Comparison of ENCODE assay signal across 9 cellular contexts in the genomic region with DNA sequence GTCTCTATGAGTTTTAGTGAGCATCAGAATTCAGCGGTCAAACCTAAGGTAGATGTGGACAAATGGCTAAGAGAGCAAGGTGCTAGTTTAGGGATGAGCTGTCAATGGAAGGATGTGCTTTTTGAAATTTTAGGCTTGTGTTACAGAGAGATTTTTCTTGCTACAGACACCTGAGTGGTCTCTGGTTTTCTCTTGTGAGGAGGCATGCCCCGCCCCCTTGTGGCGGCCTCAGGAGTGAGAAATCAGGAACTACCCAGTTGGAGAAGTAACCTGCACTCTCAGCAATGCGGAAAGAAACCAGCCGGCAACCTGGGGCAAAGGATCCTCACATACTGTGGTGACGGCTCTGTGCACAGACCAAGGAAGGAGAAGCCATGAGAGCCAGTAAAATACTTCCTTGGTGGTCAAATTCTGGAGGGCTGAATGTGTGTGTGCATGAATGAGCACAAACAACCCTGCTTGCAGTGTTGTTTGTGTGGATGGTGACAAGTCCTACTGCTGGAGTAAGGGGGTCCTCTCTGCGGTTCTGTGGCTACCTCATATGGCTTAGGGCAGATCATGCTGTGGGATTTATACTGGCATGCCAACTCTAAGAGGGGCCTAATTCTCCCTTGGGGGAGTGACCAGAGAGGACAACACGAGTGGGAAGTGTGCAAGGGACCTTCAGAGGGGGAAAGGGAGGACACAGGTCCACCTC. TPM values are rescaled to one million over a fixed set of nuclear protein-coding genes. Genes with fewer than 3 reads are reported as not detected.
DNase-seq lines count a peak whose midpoint lies in the region; ATAC-seq, FAIRE-seq and TF ChIP-seq lines count a peak whose summit lies in the region.
"Had no signal": no experiment of that assay in that cellular context is flagged by ENCODE, and none has a peak within 500 bp of the region (broad histone marks: within the 10 kb centered on the region; RNA-seq: fewer than 3 reads in every experiment).

No MANE protein-coding gene starts in this region.

- H3K36me3 Mint-ChIP-seq in WTC11 = peaks cover 43% of the 10 kb centered on the region
- no peaks in the 10 kb centered on the region for H3K36me3 Mint-ChIP-seq in MCF 10A (ENCODE audit: insufficient read depth, unreplicated experiment)

- H3K4me3 Mint-ChIP-seq in WTC11 = no peak overlapping the region
- H3K4me3 Mint-ChIP-seq in MCF 10A (ENCODE audit: unreplicated experiment) = no peak overlapping the region

- peaks cover 64% of the 10 kb centered on the region for H3K9me3 Mint-ChIP-seq in WTC11
- H3K9me3 Mint-ChIP-seq in MCF 10A (ENCODE audit: unreplicated experiment) = peaks cover 16% of the 10 kb centered on the region

- DNase-seq in D721Med (ENCODE audit: insufficient read length, low spot score) (no peak), HT-29 (ENCODE audit: low spot score) (peak; percentile 77), WTC11 (ENCODE audit: low spot score) (peak; percentile 81), MCF 10A (ENCODE audit: unreplicated experiment) (peak; percentile 69), NCI-H2171 (lab: John Stamatoyannopoulos, UW) (no peak)
- peak; percentile 50 to 53 for DNase-seq in stimulated activated CD8-positive, alpha-beta memory T cell treated with anti-CD3 and anti-CD28 coated beads, Interleukin-2, amount 100 ng/mL, for 48 hours (ENCODE audit: low read depth in 2 of 2)

- no peak overlapping the region for H3K4me3 ChIP-seq in liver (ENCODE audit: low read depth in 1 of 3, low read length in 3 of 3)
- H3K4me3 ChIP-seq: SK-N-MC had no signal

- H3K9ac ChIP-seq in liver (ENCODE audit: low read depth in 1 of 2, low read length in 2 of 2) = no peak overlapping the region

- FAIRE-seq in D721Med (lab: Jason Lieb, UNC) = no peak

- no peaks in the 10 kb centered on the region for H3K36me3 ChIP-seq in liver (ENCODE audit: control insufficient read depth in 4 of 4, insufficient read depth in 3 of 4, low read depth in 1 of 4, low read length in 3 of 4)

- H3K27me3 Mint-ChIP-seq in WTC11 (ENCODE audit: low read depth) (peaks cover 12% of the 10 kb centered on the region), MCF 10A (ENCODE audit: insufficient read depth, unreplicated experiment) (no peaks in the 10 kb centered on the region)

- peak; percentile 64 to 73 for TF ChIP-seq RAD21 in liver (IDR thresholded peaks at IDR 0.05)

- H3K9me3 ChIP-seq in liver (ENCODE audit: control insufficient read depth in 4 of 4, low read length in 3 of 4) = no peaks in the 10 kb centered on the region

- H3K27ac ChIP-seq in liver (ENCODE audit: low read depth in 1 of 2, low read length in 2 of 2) = no peak overlapping the region
- H3K27ac ChIP-seq: SK-N-MC had no signal

- TF ChIP-seq CTCF in D721Med (IDR thresholded peaks at IDR 0.05; ENCODE audit: insufficient read depth, missing control alignments) (peak; percentile 39), WTC11 (IDR thresholded peaks at IDR 0.05) (peak; percentile 55), MCF 10A (IDR thresholded peaks at IDR 0.05; ENCODE audit: unreplicated experiment) (peak; percentile 46), liver (IDR thresholded peaks at IDR 0.05; ENCODE audit: low read depth, low read length, missing input control) (peak; percentile 51)

- H3K27ac Mint-ChIP-seq in WTC11 (no peak overlapping the region), MCF 10A (ENCODE audit: low read depth, unreplicated experiment) (no peak overlapping the region)

- BruUV-seq in MCF 10A (replicated peaks; lab: Mats Ljungman, UMichigan) = no TSS peak

- intact Hi-C loops in MCF 10A (cut with micrococcal nuclease) = no loop called here

- CTCF ChIA-PET in WTC11 (lab: Charles Lee) (interaction anchor here (0.7 to 2.1 kb wide), 17 partner anchors 9 to 452 kb away, joined by 3 to 16 read pairs (median 3); a partner anchor contains a TSS), MCF 10A (lab: Yijun Ruan, JAX) (interaction anchor here (0.7 to 2.2 kb wide), 11 partner anchors 9 to 1011 kb away, joined by 3 to 17 read pairs (median 5); a partner anchor contains a TSS)

- WGBS in liver = 47% methylated on average over 8 of the region's 8 CpGs

- H3K4me1 Mint-ChIP-seq in WTC11 (peaks cover 8% of the 10 kb centered on the region; the same call in 1 of the 2 replicates), MCF 10A (ENCODE audit: insufficient read depth, unreplicated experiment) (peaks cover 6% of the 10 kb centered on the region)

- POLR2A ChIA-PET in WTC11 (lab: Charles Lee) (no interaction called here), MCF 10A (lab: Yijun Ruan, JAX) (interaction anchor here (0.7 to 1.3 kb wide), 2 partner anchors 13 to 167 kb away, joined by 4 read pairs; no protein-coding TSS in a partner anchor)

- no peaks in the 10 kb centered on the region for H3K27me3 ChIP-seq in liver (ENCODE audit: control insufficient read depth in 4 of 4, insufficient read depth in 4 of 4, low read length in 3 of 4)

- ATAC-seq in GM21423 (IDR thresholded peaks at IDR 0.05; ENCODE audit: unreplicated experiment) = peak; percentile 92
- peak; percentile 96 for ATAC-seq in WTC11

- peaks cover 0 to 6% (median 3%) of the 10 kb centered on the region in 4 donors for H3K4me1 ChIP-seq in liver (ENCODE audit: control insufficient read depth in 4 of 4, insufficient read depth in 4 of 4, low read length in 3 of 4)

TF ChIP-seq in WTC11, 78 proteins besides CTCF, POLR2A, EP300 and RAD21:
- TF ChIP-seq, protein P1, sequence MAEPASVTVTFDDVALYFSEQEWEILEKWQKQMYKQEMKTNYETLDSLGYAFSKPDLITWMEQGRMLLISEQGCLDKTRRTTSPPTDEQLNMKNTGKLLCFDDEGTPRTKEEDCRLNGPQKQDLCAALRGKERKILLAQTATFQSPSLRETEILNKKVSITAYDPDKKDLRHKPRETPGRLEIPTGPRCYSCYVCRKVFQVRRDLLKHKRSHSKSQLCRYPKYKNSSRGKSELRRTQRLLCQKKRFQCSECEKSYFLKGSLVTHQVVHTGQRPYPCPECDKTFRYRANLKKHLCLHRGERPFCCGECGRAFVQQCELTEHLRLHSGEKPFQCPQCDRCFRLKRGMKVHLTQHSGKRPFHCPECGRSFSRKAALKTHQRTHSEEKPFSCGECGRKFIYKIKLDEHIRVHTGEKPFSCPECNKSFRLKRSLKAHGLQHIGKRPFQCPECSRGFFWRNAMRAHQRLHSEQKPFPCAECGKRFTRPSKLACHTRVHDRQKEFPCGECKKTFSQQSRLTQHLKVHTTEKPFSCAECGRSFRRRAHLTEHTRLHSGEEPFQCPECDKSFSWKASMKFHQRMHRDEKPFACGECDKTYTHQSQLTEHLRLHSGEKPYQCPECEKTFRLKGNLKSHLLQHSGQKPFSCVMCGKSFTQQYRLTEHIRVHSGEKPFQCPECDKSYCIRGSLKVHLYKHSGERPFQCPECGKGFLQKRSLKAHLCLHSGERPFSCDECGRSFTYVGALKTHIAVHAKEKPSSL (CRISPR knock-in tag; conservative IDR thresholded peaks at IDR 0.05) = no peak
- 0 out of 2 replicates have a peak, but pooled peaks have one; percentile 48 for TF ChIP-seq ETV6 (CRISPR knock-in tag; IDR thresholded peaks at IDR 0.05)

TF ChIP-seq in liver, 16 proteins besides CTCF, POLR2A, EP300 and RAD21:
- TF ChIP-seq FOXA2 (IDR thresholded peaks at IDR 0.05) (no peak), NR2F2 (IDR thresholded peaks at IDR 0.05) (no peak), EGR1 (IDR thresholded peaks at IDR 0.05; ENCODE audit: low read depth in 2 of 2) (no peak), GABPA (IDR thresholded peaks at IDR 0.05 in 1 of 2, conservative IDR thresholded peaks at IDR 0.05 in 1 of 2) (no peak), RXRA (IDR thresholded peaks at IDR 0.05) (no peak), SP1 (IDR thresholded peaks at IDR 0.05) (no peak), TAF1 (conservative IDR thresholded peaks at IDR 0.05) (no peak), FOXA1 (IDR thresholded peaks at IDR 0.05) (no peak)
- TF ChIP-seq, protein P2, sequence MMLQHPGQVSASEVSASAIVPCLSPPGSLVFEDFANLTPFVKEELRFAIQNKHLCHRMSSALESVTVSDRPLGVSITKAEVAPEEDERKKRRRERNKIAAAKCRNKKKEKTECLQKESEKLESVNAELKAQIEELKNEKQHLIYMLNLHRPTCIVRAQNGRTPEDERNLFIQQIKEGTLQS (IDR thresholded peaks at IDR 0.05) = no peak
- TF ChIP-seq, protein P3, sequence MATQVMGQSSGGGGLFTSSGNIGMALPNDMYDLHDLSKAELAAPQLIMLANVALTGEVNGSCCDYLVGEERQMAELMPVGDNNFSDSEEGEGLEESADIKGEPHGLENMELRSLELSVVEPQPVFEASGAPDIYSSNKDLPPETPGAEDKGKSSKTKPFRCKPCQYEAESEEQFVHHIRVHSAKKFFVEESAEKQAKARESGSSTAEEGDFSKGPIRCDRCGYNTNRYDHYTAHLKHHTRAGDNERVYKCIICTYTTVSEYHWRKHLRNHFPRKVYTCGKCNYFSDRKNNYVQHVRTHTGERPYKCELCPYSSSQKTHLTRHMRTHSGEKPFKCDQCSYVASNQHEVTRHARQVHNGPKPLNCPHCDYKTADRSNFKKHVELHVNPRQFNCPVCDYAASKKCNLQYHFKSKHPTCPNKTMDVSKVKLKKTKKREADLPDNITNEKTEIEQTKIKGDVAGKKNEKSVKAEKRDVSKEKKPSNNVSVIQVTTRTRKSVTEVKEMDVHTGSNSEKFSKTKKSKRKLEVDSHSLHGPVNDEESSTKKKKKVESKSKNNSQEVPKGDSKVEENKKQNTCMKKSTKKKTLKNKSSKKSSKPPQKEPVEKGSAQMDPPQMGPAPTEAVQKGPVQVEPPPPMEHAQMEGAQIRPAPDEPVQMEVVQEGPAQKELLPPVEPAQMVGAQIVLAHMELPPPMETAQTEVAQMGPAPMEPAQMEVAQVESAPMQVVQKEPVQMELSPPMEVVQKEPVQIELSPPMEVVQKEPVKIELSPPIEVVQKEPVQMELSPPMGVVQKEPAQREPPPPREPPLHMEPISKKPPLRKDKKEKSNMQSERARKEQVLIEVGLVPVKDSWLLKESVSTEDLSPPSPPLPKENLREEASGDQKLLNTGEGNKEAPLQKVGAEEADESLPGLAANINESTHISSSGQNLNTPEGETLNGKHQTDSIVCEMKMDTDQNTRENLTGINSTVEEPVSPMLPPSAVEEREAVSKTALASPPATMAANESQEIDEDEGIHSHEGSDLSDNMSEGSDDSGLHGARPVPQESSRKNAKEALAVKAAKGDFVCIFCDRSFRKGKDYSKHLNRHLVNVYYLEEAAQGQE (IDR thresholded peaks at IDR 0.05) = no peak

RNA-seq across cellular contexts. Expression of a gene that starts 16.7 kb away (rescaled TPM):
- 156 and 167 TPM in 2 replicates for total RNA-seq in HT-29 (2014; rRNA removed; shearing (Covaris generic))
- 362 to 409 TPM (median 407 TPM) in 3 replicates for total RNA-seq in WTC11 (2021)
- 163 and 169 TPM in 2 replicates for total RNA-seq in MCF 10A (2022)
- 100 to 1,000 TPM; 299 to 699 TPM for total RNA-seq in liver
- 100 to 1,000 TPM; 378 to 407 TPM for polyA plus RNA-seq in liver

Comparison
In these comparisons a context has a peak if more than half of its experiments do, and no peak if none do; other contexts are left out.
1. DNase-seq: peak in HT-29 (single experiment), WTC11 (single experiment), MCF 10A (single experiment) and stimulated activated CD8-positive, alpha-beta memory T cell treated with anti-CD3 and anti-CD28 coated beads, Interleukin-2, amount 100 ng/mL, for 48 hours (2 of 2); none in D721Med (single experiment) and NCI-H2171 (single experiment).
2. Peak in every context shown above with its lines, with median percentiles within 50 percentile points of each other: CTCF ChIP-seq.